Comparison of ENCODE assay signal across 1 cellular context in the genomic region with DNA sequence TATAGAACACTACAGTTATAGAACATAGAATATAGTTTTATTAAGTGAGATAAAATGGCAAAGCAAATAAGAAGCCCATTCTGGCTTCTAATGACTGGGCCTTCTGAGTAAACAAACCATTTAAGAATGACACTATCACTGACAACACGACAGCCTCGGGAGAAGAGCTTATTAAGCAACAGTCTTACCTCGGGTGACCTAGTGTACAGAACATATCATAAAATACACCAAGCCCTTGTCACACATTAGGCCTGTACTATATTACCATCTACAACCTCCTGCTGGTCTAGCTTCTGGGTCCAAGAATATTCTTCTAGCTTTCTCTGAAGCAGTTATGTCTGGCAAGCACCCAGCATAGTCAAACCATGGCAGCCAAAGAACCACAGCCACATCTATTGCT.
TF ChIP-seq lines count a peak whose summit lies in the region.

No MANE protein-coding gene starts in this region.

TF ChIP-seq in HepG2, 621 proteins besides CTCF, POLR2A, EP300 and RAD21:
- TF ChIP-seq KLF12 (CRISPR knock-in tag; IDR thresholded peaks at IDR 0.05; ENCODE audit: borderline replicate concordance) (no peak), MXI1 (IDR thresholded peaks at IDR 0.05; ENCODE audit: borderline replicate concordance, low read depth, low read length) (no peak), NKX3-1 (CRISPR knock-in tag; IDR thresholded peaks at IDR 0.05) (no peak), ZNF567 (CRISPR knock-in tag; IDR thresholded peaks at IDR 0.05; ENCODE audit: borderline replicate concordance) (no peak), NFIB (CRISPR knock-in tag; IDR thresholded peaks at IDR 0.05; ENCODE audit: borderline replicate concordance) (no peak), SOX6 (IDR thresholded peaks at IDR 0.05) (no peak), SOX6 (CRISPR knock-in tag; IDR thresholded peaks at IDR 0.05) (no peak), ZBTB20 (CRISPR knock-in tag; IDR thresholded peaks at IDR 0.05; ENCODE audit: borderline replicate concordance, low read depth) (no peak), PAF1 (CRISPR knock-in tag; IDR thresholded peaks at IDR 0.05) (no peak), RFXANK (CRISPR knock-in tag; IDR thresholded peaks at IDR 0.05) (no peak), ZNF530 (CRISPR knock-in tag; IDR thresholded peaks at IDR 0.05; ENCODE audit: low read depth) (no peak)
- TF ChIP-seq, protein P1, sequence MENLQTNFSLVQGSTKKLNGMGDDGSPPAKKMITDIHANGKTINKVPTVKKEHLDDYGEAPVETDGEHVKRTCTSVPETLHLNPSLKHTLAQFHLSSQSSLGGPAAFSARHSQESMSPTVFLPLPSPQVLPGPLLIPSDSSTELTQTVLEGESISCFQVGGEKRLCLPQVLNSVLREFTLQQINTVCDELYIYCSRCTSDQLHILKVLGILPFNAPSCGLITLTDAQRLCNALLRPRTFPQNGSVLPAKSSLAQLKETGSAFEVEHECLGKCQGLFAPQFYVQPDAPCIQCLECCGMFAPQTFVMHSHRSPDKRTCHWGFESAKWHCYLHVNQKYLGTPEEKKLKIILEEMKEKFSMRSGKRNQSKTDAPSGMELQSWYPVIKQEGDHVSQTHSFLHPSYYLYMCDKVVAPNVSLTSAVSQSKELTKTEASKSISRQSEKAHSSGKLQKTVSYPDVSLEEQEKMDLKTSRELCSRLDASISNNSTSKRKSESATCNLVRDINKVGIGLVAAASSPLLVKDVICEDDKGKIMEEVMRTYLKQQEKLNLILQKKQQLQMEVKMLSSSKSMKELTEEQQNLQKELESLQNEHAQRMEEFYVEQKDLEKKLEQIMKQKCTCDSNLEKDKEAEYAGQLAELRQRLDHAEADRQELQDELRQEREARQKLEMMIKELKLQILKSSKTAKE (CRISPR knock-in tag; IDR thresholded peaks at IDR 0.05; ENCODE audit: borderline replicate concordance), result no peak
- TF ChIP-seq, protein P2, sequence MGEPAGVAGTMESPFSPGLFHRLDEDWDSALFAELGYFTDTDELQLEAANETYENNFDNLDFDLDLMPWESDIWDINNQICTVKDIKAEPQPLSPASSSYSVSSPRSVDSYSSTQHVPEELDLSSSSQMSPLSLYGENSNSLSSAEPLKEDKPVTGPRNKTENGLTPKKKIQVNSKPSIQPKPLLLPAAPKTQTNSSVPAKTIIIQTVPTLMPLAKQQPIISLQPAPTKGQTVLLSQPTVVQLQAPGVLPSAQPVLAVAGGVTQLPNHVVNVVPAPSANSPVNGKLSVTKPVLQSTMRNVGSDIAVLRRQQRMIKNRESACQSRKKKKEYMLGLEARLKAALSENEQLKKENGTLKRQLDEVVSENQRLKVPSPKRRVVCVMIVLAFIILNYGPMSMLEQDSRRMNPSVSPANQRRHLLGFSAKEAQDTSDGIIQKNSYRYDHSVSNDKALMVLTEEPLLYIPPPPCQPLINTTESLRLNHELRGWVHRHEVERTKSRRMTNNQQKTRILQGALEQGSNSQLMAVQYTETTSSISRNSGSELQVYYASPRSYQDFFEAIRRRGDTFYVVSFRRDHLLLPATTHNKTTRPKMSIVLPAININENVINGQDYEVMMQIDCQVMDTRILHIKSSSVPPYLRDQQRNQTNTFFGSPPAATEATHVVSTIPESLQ (CRISPR knock-in tag; conservative IDR thresholded peaks at IDR 0.05), result no peak
